21 cellular contexts compared by ENCODE assay signal in genomic region chr18:45871655-45872054, GRCh38. TPM values are rescaled to one million over a fixed set of nuclear protein-coding genes. Genes with fewer than 3 reads are reported as not detected.
A peak's percentile ranks its signal among the peaks of the same experiment; 100 is the strongest.
DNase-seq lines count a peak whose midpoint lies in the region; ATAC-seq and TF ChIP-seq lines count a peak whose summit lies in the region.
"Had no signal": no experiment of that assay in that cellular context is flagged by ENCODE, and none has a peak within 500 bp of the region (broad histone marks: within the 10 kb centered on the region; RNA-seq: fewer than 3 reads in every experiment).

No MANE protein-coding gene starts in this region.

- no peak overlapping the region for H3K4me3 ChIP-seq in adipocyte (ENCODE audit: low read length)
- H3K4me3 ChIP-seq: HAP-1, left lung, prostate gland, thyroid gland had no signal

- H3K36me3 ChIP-seq in adipocyte (ENCODE audit: control insufficient read depth, insufficient read depth, low read length, severe bottlenecking) = peaks cover 67% of the 10 kb centered on the region
- H3K36me3 ChIP-seq: prostate gland had no signal

- TF ChIP-seq CTCF in foreskin keratinocyte (conservative IDR thresholded peaks at IDR 0.05) = no peak

- DNase-seq in EH (ENCODE audit: low read depth) (peak; percentile 27), adipocyte (ENCODE audit: low read depth) (peak; percentile 24), foreskin keratinocyte (peak; percentile 32 to 63), AML-193 (lab: John Stamatoyannopoulos, UW) (no peak), DMS153 (lab: John Stamatoyannopoulos, UW) (no peak), DMS 273 treated with DMSO at 0.1 percent for 48 hours (lab: John Stamatoyannopoulos, UW) (no peak)
- DNase-seq: ACHN; activated CD4-positive, alpha-beta T cell treated with anti-CD3 and anti-CD28 coated beads, Interleukin-2, amount 10 ng/mL, durations not matched to agents 24 days and 14 days; amniotic stem cell; left lung; MM.1S; NCI-H187; SHP77; stimulated activated CD4-positive, alpha-beta T cell treated with anti-CD3 and anti-CD28 coated beads, Interleukin-2, amount 100 ng/mL, for 24 hours; stimulated activated naive CD4-positive, alpha-beta T cell treated with Interleukin-2 at 50 U/mL for 16 hours; thyroid gland had no signal

- TF ChIP-seq EP300 in Ishikawa (IDR thresholded peaks at IDR 0.05; ENCODE audit: borderline replicate concordance) = no peak

- no peak overlapping the region for H3K9ac ChIP-seq in adipocyte (ENCODE audit: low read length)

- H3K4me1 ChIP-seq in adipocyte (ENCODE audit: control insufficient read depth, insufficient read depth, low read length) (no peaks in the 10 kb centered on the region), foreskin keratinocyte (no peaks in the 10 kb centered on the region)
- H3K4me1 ChIP-seq: HAP-1, left lung, prostate gland, thyroid gland had no signal

- ATAC-seq in foreskin keratinocyte (peak; percentile 60), GM19351 (IDR thresholded peaks at IDR 0.05; ENCODE audit: unreplicated experiment) (no peak)
- ATAC-seq: left lung had no signal

- H3K9me3 ChIP-seq in adipocyte (ENCODE audit: control insufficient read depth, low read length) = peaks cover 2% of the 10 kb centered on the region
- H3K9me3 ChIP-seq: HAP-1, left lung, prostate gland, thyroid gland had no signal

- H3K27me3 ChIP-seq in adipocyte (replicated peaks; ENCODE audit: control insufficient read depth, insufficient read depth, low read length) (no peaks in the 10 kb centered on the region), foreskin keratinocyte (no peaks in the 10 kb centered on the region)
- H3K27me3 ChIP-seq: left lung, thyroid gland had no signal

- no peak for TF ChIP-seq RAD21 in Ishikawa (IDR thresholded peaks at IDR 0.05; ENCODE audit: low read depth)

- no peak overlapping the region for H3K27ac ChIP-seq in foreskin keratinocyte
- H3K27ac ChIP-seq: left lung, prostate gland, thyroid gland had no signal

TF ChIP-seq in Ishikawa, 13 proteins besides CTCF, POLR2A, EP300 and RAD21:
- TF ChIP-seq TAF1 (IDR thresholded peaks at IDR 0.05; ENCODE audit: low read depth) (no peak), CEBPB (IDR thresholded peaks at IDR 0.05) (peak; percentile 38; the same call in 1 of the 2 replicates), FOXM1 (IDR thresholded peaks at IDR 0.05; ENCODE audit: borderline replicate concordance, low read depth) (no peak), REST (IDR thresholded peaks at IDR 0.05; ENCODE audit: low read depth) (no peak)

RNA-seq across cellular contexts. Expression of gene SIGLEC15, which starts 46.2 kb away (rescaled TPM):
- 0.18 and 0.20 TPM in 2 replicates for total RNA-seq in foreskin keratinocyte
- 0.10 and 0.22 TPM in 2 replicates for polyA plus RNA-seq in foreskin keratinocyte
- total RNA-seq: activated CD4-positive, alpha-beta T cell treated with anti-CD3 and anti-CD28 coated beads, Interleukin-2, amount 10 ng/mL, durations not matched to agents 24 days and 14 days; skeletal muscle tissue had no signal

Comparison
In these comparisons a context has a peak if more than half of its experiments do, and no peak if none do; other contexts are left out.
1. DNase-seq: peak in EH (single experiment), adipocyte (single experiment) and foreskin keratinocyte (2 of 2); none in AML-193 (0 of 2), DMS153 (single experiment) and DMS 273 treated with DMSO at 0.1 percent for 48 hours (single experiment).